ENCODE assay signal across 1 cellular context in the genomic region with DNA sequence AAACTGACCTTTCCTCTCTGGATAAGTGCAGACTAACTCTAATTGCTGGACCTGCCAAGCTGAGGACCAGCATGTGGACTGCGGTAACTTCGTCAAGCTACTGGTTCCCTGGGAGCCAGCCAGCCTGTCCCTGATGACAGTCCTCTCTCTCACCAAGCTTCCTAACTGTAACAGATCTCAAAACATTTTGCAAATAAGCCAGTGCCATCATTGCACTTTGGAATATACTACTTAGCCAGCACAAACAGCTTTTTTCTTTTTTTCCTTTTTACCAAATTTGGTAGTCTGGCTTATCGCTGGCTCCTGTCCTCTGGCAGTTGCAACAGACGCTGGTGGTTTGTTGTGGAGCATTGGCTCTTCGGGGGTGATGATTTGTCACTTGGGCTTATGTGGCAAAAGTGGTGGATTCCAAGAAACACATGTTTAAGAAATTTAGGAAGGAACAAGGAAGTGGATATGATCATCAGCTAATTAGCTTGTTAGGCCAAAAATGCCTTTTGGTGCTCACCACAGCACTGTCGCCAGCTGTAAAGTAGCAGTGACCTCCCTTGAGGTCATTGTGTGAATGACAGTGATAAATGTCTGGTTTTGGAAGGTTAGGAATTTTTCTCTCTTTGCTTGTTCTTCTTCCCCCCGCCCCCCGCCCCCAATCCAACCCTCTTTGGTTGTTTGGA.
TF ChIP-seq lines count a peak whose summit lies in the region.

No MANE protein-coding gene starts in this region.

TF ChIP-seq in K562, 482 proteins besides CTCF, POLR2A, EP300 and RAD21 (continued from another document):
- TF ChIP-seq, protein P1, sequence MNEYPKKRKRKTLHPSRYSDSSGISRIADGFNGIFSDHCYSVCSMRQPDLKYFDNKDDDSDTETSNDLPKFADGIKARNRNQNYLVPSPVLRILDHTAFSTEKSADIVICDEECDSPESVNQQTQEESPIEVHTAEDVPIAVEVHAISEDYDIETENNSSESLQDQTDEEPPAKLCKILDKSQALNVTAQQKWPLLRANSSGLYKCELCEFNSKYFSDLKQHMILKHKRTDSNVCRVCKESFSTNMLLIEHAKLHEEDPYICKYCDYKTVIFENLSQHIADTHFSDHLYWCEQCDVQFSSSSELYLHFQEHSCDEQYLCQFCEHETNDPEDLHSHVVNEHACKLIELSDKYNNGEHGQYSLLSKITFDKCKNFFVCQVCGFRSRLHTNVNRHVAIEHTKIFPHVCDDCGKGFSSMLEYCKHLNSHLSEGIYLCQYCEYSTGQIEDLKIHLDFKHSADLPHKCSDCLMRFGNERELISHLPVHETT (CRISPR knock-in tag; conservative IDR thresholded peaks at IDR 0.05 in 1 of 2, IDR thresholded peaks at IDR 0.05 in 1 of 2) = 0 out of 4 replicates have a peak, but pooled peaks of 1 of the 2 experiments have one; percentile 50
- TF ChIP-seq, protein P2, sequence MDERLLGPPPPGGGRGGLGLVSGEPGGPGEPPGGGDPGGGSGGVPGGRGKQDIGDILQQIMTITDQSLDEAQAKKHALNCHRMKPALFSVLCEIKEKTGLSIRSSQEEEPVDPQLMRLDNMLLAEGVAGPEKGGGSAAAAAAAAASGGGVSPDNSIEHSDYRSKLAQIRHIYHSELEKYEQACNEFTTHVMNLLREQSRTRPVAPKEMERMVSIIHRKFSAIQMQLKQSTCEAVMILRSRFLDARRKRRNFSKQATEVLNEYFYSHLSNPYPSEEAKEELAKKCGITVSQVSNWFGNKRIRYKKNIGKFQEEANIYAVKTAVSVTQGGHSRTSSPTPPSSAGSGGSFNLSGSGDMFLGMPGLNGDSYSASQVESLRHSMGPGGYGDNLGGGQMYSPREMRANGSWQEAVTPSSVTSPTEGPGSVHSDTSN (CRISPR knock-in tag; IDR thresholded peaks at IDR 0.05; ENCODE audit: low read depth) = 0 out of 2 replicates have a peak, but pooled peaks have one; percentile 11
- TF ChIP-seq, protein P2 (tag; conservative IDR thresholded peaks at IDR 0.05; ENCODE audit: low read depth) = peak; percentile 82
- TF ChIP-seq, protein P3, sequence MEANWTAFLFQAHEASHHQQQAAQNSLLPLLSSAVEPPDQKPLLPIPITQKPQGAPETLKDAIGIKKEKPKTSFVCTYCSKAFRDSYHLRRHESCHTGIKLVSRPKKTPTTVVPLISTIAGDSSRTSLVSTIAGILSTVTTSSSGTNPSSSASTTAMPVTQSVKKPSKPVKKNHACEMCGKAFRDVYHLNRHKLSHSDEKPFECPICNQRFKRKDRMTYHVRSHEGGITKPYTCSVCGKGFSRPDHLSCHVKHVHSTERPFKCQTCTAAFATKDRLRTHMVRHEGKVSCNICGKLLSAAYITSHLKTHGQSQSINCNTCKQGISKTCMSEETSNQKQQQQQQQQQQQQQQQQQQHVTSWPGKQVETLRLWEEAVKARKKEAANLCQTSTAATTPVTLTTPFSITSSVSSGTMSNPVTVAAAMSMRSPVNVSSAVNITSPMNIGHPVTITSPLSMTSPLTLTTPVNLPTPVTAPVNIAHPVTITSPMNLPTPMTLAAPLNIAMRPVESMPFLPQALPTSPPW (CRISPR knock-in tag; IDR thresholded peaks at IDR 0.05) = peak; percentile 30; the same call in 1 of the 2 replicates
- TF ChIP-seq, protein P4, sequence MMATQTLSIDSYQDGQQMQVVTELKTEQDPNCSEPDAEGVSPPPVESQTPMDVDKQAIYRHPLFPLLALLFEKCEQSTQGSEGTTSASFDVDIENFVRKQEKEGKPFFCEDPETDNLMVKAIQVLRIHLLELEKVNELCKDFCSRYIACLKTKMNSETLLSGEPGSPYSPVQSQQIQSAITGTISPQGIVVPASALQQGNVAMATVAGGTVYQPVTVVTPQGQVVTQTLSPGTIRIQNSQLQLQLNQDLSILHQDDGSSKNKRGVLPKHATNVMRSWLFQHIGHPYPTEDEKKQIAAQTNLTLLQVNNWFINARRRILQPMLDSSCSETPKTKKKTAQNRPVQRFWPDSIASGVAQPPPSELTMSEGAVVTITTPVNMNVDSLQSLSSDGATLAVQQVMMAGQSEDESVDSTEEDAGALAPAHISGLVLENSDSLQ (IDR thresholded peaks at IDR 0.05) = peak; percentile 77
TF ChIP-seq in K562: peak in this region for 9.
